ENCODE assay signal across 8 cellular contexts in the genomic region with DNA sequence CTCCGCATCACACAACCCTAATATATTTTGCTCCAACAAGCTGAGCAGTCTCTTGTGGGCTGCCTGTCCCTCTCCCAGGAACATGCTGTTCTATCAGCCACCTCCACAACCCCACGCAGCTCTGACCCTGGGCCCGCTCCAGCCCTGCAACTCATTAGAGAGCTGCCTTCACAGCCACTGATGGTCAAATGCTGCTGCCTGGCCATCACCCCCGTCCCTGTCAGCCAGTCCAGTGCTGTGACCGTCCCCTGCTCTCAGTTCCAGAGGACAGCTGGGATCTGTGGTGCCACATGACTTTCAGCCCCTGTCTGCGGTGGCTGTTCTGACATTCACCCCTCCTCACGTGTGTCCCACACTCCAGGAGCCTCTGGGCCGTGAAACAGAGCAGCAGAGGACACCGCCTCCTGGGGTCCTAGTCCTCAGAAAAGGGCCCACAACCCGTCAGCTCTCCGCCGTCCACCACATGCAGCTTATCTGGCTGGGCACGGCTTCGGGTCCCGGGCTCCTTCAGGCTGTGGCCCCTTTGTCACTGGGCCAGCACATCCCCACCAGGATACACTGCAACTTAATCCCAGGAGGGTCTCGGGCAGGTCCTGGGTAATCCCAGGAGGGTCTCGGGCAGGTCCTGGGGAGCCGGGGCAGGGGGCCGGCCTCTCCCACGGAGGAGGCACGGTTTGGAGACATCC. TPM values are rescaled to one million over a fixed set of nuclear protein-coding genes. Genes with fewer than 3 reads are reported as not detected.
DNase-seq lines count a peak whose midpoint lies in the region; ATAC-seq lines count a peak whose summit lies in the region.

No MANE protein-coding gene starts in this region.

- no peaks in the 10 kb centered on the region for H3K36me3 ChIP-seq in urinary bladder (ENCODE audit: insufficient read depth)

- no peaks in the 10 kb centered on the region for H3K27me3 Mint-ChIP-seq in activated naive CD4-positive, alpha-beta T cell treated with anti-CD3 and anti-CD28 coated beads, Interleukin-2, amount 50 U/mL, for 24 hours
- no peaks in the 10 kb centered on the region for H3K27me3 Mint-ChIP-seq in effector memory CD8-positive, alpha-beta T cell
- no peaks in the 10 kb centered on the region for H3K27me3 Mint-ChIP-seq in naive B cell

- 73% methylated on average over 21 of the region's 21 CpGs for WGBS in urinary bladder

- peaks cover 1% of the 10 kb centered on the region for H3K4me1 ChIP-seq in urinary bladder (ENCODE audit: insufficient read depth)

- H3K4me3 Mint-ChIP-seq in activated naive CD4-positive, alpha-beta T cell treated with anti-CD3 and anti-CD28 coated beads, Interleukin-2, amount 50 U/mL, for 24 hours = peak overlapping the region; percentile 4
- no peak overlapping the region for H3K4me3 Mint-ChIP-seq in effector memory CD8-positive, alpha-beta T cell
- peak overlapping the region; percentile 67 to 92 (median 84) for H3K4me3 Mint-ChIP-seq in naive B cell

- peaks cover 35% of the 10 kb centered on the region for H3K4me1 Mint-ChIP-seq in activated naive CD4-positive, alpha-beta T cell treated with anti-CD3 and anti-CD28 coated beads, Interleukin-2, amount 50 U/mL, for 24 hours
- peaks cover 12 to 19% of the 10 kb centered on the region in 2 donors for H3K4me1 Mint-ChIP-seq in effector memory CD8-positive, alpha-beta T cell (ENCODE audit: low read depth in 2 of 2)
- H3K4me1 Mint-ChIP-seq in naive B cell = peaks cover 27 to 55% (median 50%) of the 10 kb centered on the region in 3 donors

- peak overlapping the region; percentile 34 for H3K27ac ChIP-seq in urinary bladder (ENCODE audit: low read depth)

- no peak for ATAC-seq in effector memory CD8-positive, alpha-beta T cell (replicated peaks)
- ATAC-seq in naive B cell (ENCODE audit: low read depth in 2 of 2) (no peak), HG02840 (IDR thresholded peaks at IDR 0.05; ENCODE audit: low FRiP score, unreplicated experiment) (no peak), HG03159 (IDR thresholded peaks at IDR 0.05; ENCODE audit: unreplicated experiment) (no peak)

- no peaks in the 10 kb centered on the region for H3K36me3 Mint-ChIP-seq in activated naive CD4-positive, alpha-beta T cell treated with anti-CD3 and anti-CD28 coated beads, Interleukin-2, amount 50 U/mL, for 24 hours
- H3K36me3 Mint-ChIP-seq in effector memory CD8-positive, alpha-beta T cell (ENCODE audit: insufficient read depth) = peaks cover 7% of the 10 kb centered on the region
- H3K36me3 Mint-ChIP-seq in naive B cell = no peaks in the 10 kb centered on the region

- H3K4me3 ChIP-seq in urinary bladder (ENCODE audit: low read depth, low read length) = no peak overlapping the region

- H3K9me3 Mint-ChIP-seq in activated naive CD4-positive, alpha-beta T cell treated with anti-CD3 and anti-CD28 coated beads, Interleukin-2, amount 50 U/mL, for 24 hours = no peaks in the 10 kb centered on the region
- H3K9me3 Mint-ChIP-seq in effector memory CD8-positive, alpha-beta T cell = no peaks in the 10 kb centered on the region
- no peaks in the 10 kb centered on the region for H3K9me3 Mint-ChIP-seq in naive B cell

- peak overlapping the region; percentile 11 for H3K27ac Mint-ChIP-seq in activated naive CD4-positive, alpha-beta T cell treated with anti-CD3 and anti-CD28 coated beads, Interleukin-2, amount 50 U/mL, for 24 hours
- peak overlapping the region; percentile 39 to 90 for H3K27ac Mint-ChIP-seq in effector memory CD8-positive, alpha-beta T cell
- H3K27ac Mint-ChIP-seq in naive B cell = peak overlapping the region; percentile 95 to 99 (median 98)

- no peak for DNase-seq in activated naive CD4-positive, alpha-beta T cell (lab: John Stamatoyannopoulos, UW)
- no peak for DNase-seq in effector memory CD8-positive, alpha-beta T cell
- no peak for DNase-seq in naive B cell
- DNase-seq in COLO668 (lab: John Stamatoyannopoulos, UW; ENCODE audit: unreplicated experiment) = no peak

RNA-seq across cellular contexts. Expression of a gene that starts 14.9 kb away (rescaled TPM):
- polyA plus RNA-seq in naive B cell (ENCODE audit: low read depth in 6 of 6) (10 to 100 TPM; 21.9 to 33.8 (median 28.0) TPM), urinary bladder (37.3 TPM)
- total RNA-seq in urinary bladder = 19.3 TPM

RNA-seq across cellular contexts. Expression of a gene that starts 15.1 kb away (rescaled TPM):
- polyA plus RNA-seq in naive B cell (ENCODE audit: low read depth in 6 of 6) (10 to 100 TPM; 10.1 to 17.5 (median 13.0) TPM), urinary bladder (18.5 TPM)
- total RNA-seq in urinary bladder = 20.4 TPM

RNA-seq across cellular contexts. Expression of a gene that starts 27.2 kb away (rescaled TPM):
- polyA plus RNA-seq in naive B cell (ENCODE audit: low read depth in 6 of 6) (10 to 100 TPM; 46.7 to 60.7 (median 55.0) TPM), urinary bladder (74.5 TPM)
- total RNA-seq in urinary bladder = 17.1 TPM

Comparison
In these comparisons a context has a peak if more than half of its experiments do, and no peak if none do; other contexts are left out.
1. H3K27ac Mint-ChIP-seq: peak in every context shown above with its lines; median percentile 98 in naive B cell; 64 in effector memory CD8-positive, alpha-beta T cell; 11 in activated naive CD4-positive, alpha-beta T cell treated with anti-CD3 and anti-CD28 coated beads, Interleukin-2, amount 50 U/mL, for 24 hours.
2. H3K4me3 Mint-ChIP-seq: peak in activated naive CD4-positive, alpha-beta T cell treated with anti-CD3 and anti-CD28 coated beads, Interleukin-2, amount 50 U/mL, for 24 hours (single experiment) and naive B cell (8 of 8); none in effector memory CD8-positive, alpha-beta T cell (0 of 2).